31 cellular contexts compared by ENCODE assay signal in the genomic region with DNA sequence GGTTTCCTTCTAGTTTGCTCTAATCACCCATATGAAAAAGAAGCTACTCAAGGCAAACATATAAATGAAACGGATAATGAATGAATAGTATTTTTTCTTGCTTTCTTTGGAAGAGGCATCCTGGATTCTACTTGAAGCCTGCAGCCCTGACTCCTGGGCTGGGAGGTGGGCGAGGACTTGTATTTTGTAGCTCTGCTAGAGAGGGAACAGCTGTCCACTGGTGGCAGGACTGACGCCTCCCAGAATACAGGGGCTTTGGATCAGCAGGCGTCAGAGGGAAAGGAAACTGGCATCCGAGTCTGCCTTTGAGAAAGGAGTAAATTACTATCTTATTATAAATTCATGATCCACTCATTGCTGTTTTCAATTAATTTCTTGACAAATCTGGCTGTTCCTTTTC. TPM values are rescaled to one million over a fixed set of nuclear protein-coding genes. Genes with fewer than 3 reads are reported as not detected.
DNase-seq lines count a peak whose midpoint lies in the region; ATAC-seq and TF ChIP-seq lines count a peak whose summit lies in the region.
"Had no signal": no experiment of that assay in that cellular context is flagged by ENCODE, and none has a peak within 500 bp of the region (broad histone marks: within the 10 kb centered on the region; RNA-seq: fewer than 3 reads in every experiment).

No MANE protein-coding gene starts in this region.

- no peak for ATAC-seq in HG02973 (IDR thresholded peaks at IDR 0.05; ENCODE audit: unreplicated experiment)
- ATAC-seq in WTC11, result no peak
- ATAC-seq: activated CD8-positive, alpha-beta memory T cell treated with anti-CD3 and anti-CD28 coated beads, Interleukin-2, amount 10 ng/mL, durations not matched to agents 7 days and 5 days; foreskin keratinocyte; mucosa of descending colon; natural killer cell treated with Interleukin-12 subunit alpha and Interleukin-12 subunit beta and Interleukin-15 and Interleukin-18, amount 100 ng/mL, for 72 hours had no signal

- H3K9me3 ChIP-seq in A673 (ENCODE audit: low read depth, low read length, poor library complexity, severe bottlenecking) (no peaks in the 10 kb centered on the region), left ventricle myocardium inferior (replicated peaks) (no peaks in the 10 kb centered on the region), sigmoid colon (no peaks in the 10 kb centered on the region)
- H3K9me3 ChIP-seq: esophagus squamous epithelium, mucosa of descending colon, pancreas, transverse colon had no signal

- peaks cover 8% of the 10 kb centered on the region for H3K4me1 Mint-ChIP-seq in WTC11

- TF ChIP-seq CTCF in A673 (conservative IDR thresholded peaks at IDR 0.05; ENCODE audit: low read depth, low read length), result no peak
- no peak for TF ChIP-seq CTCF in left ventricle myocardium inferior (IDR thresholded peaks at IDR 0.05; ENCODE audit: borderline replicate concordance)
- no peak for TF ChIP-seq CTCF in sigmoid colon (IDR thresholded peaks at IDR 0.05)
- TF ChIP-seq CTCF in WTC11 (IDR thresholded peaks at IDR 0.05), result no peak

- H3K36me3 ChIP-seq in A673 (ENCODE audit: insufficient read depth, low read length, poor library complexity, severe bottlenecking), result no peaks in the 10 kb centered on the region
- no peaks in the 10 kb centered on the region for H3K36me3 ChIP-seq in left ventricle myocardium inferior
- no peaks in the 10 kb centered on the region for H3K36me3 ChIP-seq in sigmoid colon
- H3K36me3 ChIP-seq: BLaER1, esophagus squamous epithelium, MG63, pancreas, transverse colon had no signal

- no peaks in the 10 kb centered on the region for H3K27me3 Mint-ChIP-seq in WTC11 (ENCODE audit: low read depth)

- H3K27me3 ChIP-seq in A673 (replicated peaks; ENCODE audit: insufficient read depth, low read depth, low read length, poor library complexity) (peaks cover 52% of the 10 kb centered on the region), left ventricle myocardium inferior (ENCODE audit: low read depth) (no peaks in the 10 kb centered on the region), sigmoid colon (peaks cover 0 to 4% (median 0%) of the 10 kb centered on the region in 3 donors)
- H3K27me3 ChIP-seq: BLaER1, pancreas, transverse colon had no signal

- no peak overlapping the region for H3K27ac ChIP-seq in A673 (ENCODE audit: low read depth, low read length, poor library complexity, severe bottlenecking)
- H3K27ac ChIP-seq in left ventricle myocardium inferior (replicated peaks), result peak overlapping the region; percentile 58
- H3K27ac ChIP-seq in sigmoid colon, result no peak overlapping the region
- H3K27ac ChIP-seq: BLaER1, foreskin keratinocyte, pancreas, transverse colon had no signal

- no TSS peak for BruUV-seq in A673 (replicated peaks; lab: Mats Ljungman, UMichigan)

- POLR2A ChIA-PET in A673 (lab: Charles Lee; ENCODE audit: low non-redundant PET), result no interaction called here
- POLR2A ChIA-PET in WTC11 (lab: Charles Lee), result no interaction called here

- intact Hi-C loops in A673 (cut with micrococcal nuclease; ENCODE audit: unreplicated experiment) (no loop called here), left ventricle myocardium inferior (cut with micrococcal nuclease) (no loop called here), sigmoid colon (cut with DNase I) (no loop called here)

- peaks cover 18% of the 10 kb centered on the region for H3K9me3 Mint-ChIP-seq in WTC11
- H3K9me3 Mint-ChIP-seq: activated naive CD8-positive, alpha-beta T cell treated with anti-CD3 and anti-CD28 coated beads, Interleukin-2, amount 10 ng/mL, durations not matched to agents 7 days and 5 days; natural killer cell treated with Interleukin-12 subunit alpha and Interleukin-12 subunit beta and Interleukin-15 and Interleukin-18, amount 100 ng/mL, for 72 hours had no signal

- no peaks in the 10 kb centered on the region for H3K4me1 ChIP-seq in A673 (ENCODE audit: insufficient read depth, low read length, poor library complexity, severe bottlenecking)
- H3K4me1 ChIP-seq in left ventricle myocardium inferior, result peaks cover 16% of the 10 kb centered on the region
- no peaks in the 10 kb centered on the region for H3K4me1 ChIP-seq in sigmoid colon
- H3K4me1 ChIP-seq: foreskin keratinocyte, pancreas, transverse colon had no signal

- CTCF ChIA-PET in A673 (lab: Charles Lee), result no interaction called here
- CTCF ChIA-PET in WTC11 (lab: Charles Lee), result interaction anchor here (0.6 to 1.6 kb wide), 5 partner anchors 13 to 295 kb away, joined by 3 to 6 read pairs (median 4); no protein-coding TSS in a partner anchor

- no peak overlapping the region for H3K4me3 Mint-ChIP-seq in WTC11
- H3K4me3 Mint-ChIP-seq: activated CD8-positive, alpha-beta memory T cell treated with anti-CD3 and anti-CD28 coated beads, Interleukin-2, amount 10 ng/mL, durations not matched to agents 7 days and 5 days; activated naive CD8-positive, alpha-beta T cell treated with anti-CD3 and anti-CD28 coated beads, Interleukin-2, amount 10 ng/mL, durations not matched to agents 7 days and 5 days; natural killer cell treated with Interleukin-12 subunit alpha and Interleukin-12 subunit beta and Interleukin-15 and Interleukin-18, amount 100 ng/mL, for 72 hours had no signal

- WGBS in sigmoid colon, 2 donors, result 80 to 81% methylated on average over 5 of the region's 5 CpGs

- peak; percentile 43 for DNase-seq in A673 (ENCODE audit: low spot score)
- peak; percentile 9 for DNase-seq in NCI-H524 treated with DMSO at 0.1 percent for 48 hours (lab: John Stamatoyannopoulos, UW)
- DNase-seq in left ventricle myocardium inferior, result no peak
- DNase-seq in sigmoid colon, result peak; percentile 55
- no peak for DNase-seq in WTC11 (ENCODE audit: low spot score)
- no peak for DNase-seq in HUDEP-2 (lab: John Stamatoyannopoulos, UW; ENCODE audit: unreplicated experiment in 76 of 76)
- DNase-seq: activated CD8-positive, alpha-beta memory T cell treated with anti-CD3 and anti-CD28 coated beads, Interleukin-2, amount 10 ng/mL, durations not matched to agents 7 days and 5 days; activated gamma-delta T cell treated with Interleukin-2 at 50 U/mL for 16 hours; activated naive CD8-positive, alpha-beta T cell treated with anti-CD3 and anti-CD28 coated beads, Interleukin-2, amount 10 ng/mL, durations not matched to agents 7 days and 5 days; activated T-cell treated with anti-CD3 and anti-CD28 coated beads, Interleukin-2, amount 50 U/mL, for 48 hours; esophagus squamous epithelium; foreskin keratinocyte; KBM-7; MG63; mucosa of descending colon; NCI-H1930; NCI-H2171 treated with DMSO at 0.1 percent for 48 hours; NCI-H69; retina; stimulated activated CD4-positive, alpha-beta T cell treated with anti-CD3 and anti-CD28 coated beads, Interleukin-12 subunit alpha, Interleukin-12 subunit beta, amount 100 ng/mL, for 4 hours; stimulated activated CD4-positive, alpha-beta T cell treated with anti-CD3 and anti-CD28 coated beads, Interleukin-4, amount 100 ng/mL, for 1 hour; T-helper 1 cell; transverse colon had no signal

- TF ChIP-seq EP300 in sigmoid colon (IDR thresholded peaks at IDR 0.05), result no peak

- H3K27ac Mint-ChIP-seq in WTC11, result no peak overlapping the region
- H3K27ac Mint-ChIP-seq: activated CD8-positive, alpha-beta memory T cell treated with anti-CD3 and anti-CD28 coated beads, Interleukin-2, amount 10 ng/mL, durations not matched to agents 7 days and 5 days; activated naive CD8-positive, alpha-beta T cell treated with anti-CD3 and anti-CD28 coated beads, Interleukin-2, amount 10 ng/mL, durations not matched to agents 7 days and 5 days; natural killer cell treated with Interleukin-12 subunit alpha and Interleukin-12 subunit beta and Interleukin-15 and Interleukin-18, amount 100 ng/mL, for 72 hours had no signal

- H3K4me3 ChIP-seq in A673 (ENCODE audit: low read depth, low read length, poor library complexity, severe bottlenecking) (no peak overlapping the region), left ventricle myocardium inferior (no peak overlapping the region), sigmoid colon (no peak overlapping the region)
- H3K4me3 ChIP-seq: BLaER1, esophagus squamous epithelium, MG63, mucosa of descending colon, pancreas, transverse colon had no signal

- H3K36me3 Mint-ChIP-seq in WTC11, result peaks cover 14% of the 10 kb centered on the region
- H3K36me3 Mint-ChIP-seq: activated CD8-positive, alpha-beta memory T cell treated with anti-CD3 and anti-CD28 coated beads, Interleukin-2, amount 10 ng/mL, durations not matched to agents 7 days and 5 days; activated naive CD8-positive, alpha-beta T cell treated with anti-CD3 and anti-CD28 coated beads, Interleukin-2, amount 10 ng/mL, durations not matched to agents 7 days and 5 days; natural killer cell treated with Interleukin-12 subunit alpha and Interleukin-12 subunit beta and Interleukin-15 and Interleukin-18, amount 100 ng/mL, for 72 hours had no signal

- no peak for TF ChIP-seq POLR2A in sigmoid colon (IDR thresholded peaks at IDR 0.05)

TF ChIP-seq in WTC11, 78 proteins besides CTCF, POLR2A, EP300 and RAD21 (continues in another document):
- TF ChIP-seq, protein P1, sequence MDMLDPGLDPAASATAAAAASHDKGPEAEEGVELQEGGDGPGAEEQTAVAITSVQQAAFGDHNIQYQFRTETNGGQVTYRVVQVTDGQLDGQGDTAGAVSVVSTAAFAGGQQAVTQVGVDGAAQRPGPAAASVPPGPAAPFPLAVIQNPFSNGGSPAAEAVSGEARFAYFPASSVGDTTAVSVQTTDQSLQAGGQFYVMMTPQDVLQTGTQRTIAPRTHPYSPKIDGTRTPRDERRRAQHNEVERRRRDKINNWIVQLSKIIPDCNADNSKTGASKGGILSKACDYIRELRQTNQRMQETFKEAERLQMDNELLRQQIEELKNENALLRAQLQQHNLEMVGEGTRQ (CRISPR knock-in tag; IDR thresholded peaks at IDR 0.05), result no peak
- no peak for TF ChIP-seq ZNF232 (CRISPR knock-in tag; IDR thresholded peaks at IDR 0.05)
- TF ChIP-seq ZNF396 (CRISPR knock-in tag; IDR thresholded peaks at IDR 0.05; ENCODE audit: borderline replicate concordance), result no peak
- TF ChIP-seq GTF2I (CRISPR knock-in tag; conservative IDR thresholded peaks at IDR 0.05), result no peak
- no peak for TF ChIP-seq RORB (CRISPR knock-in tag; IDR thresholded peaks at IDR 0.05)
- no peak for TF ChIP-seq ZNF263 (CRISPR knock-in tag; IDR thresholded peaks at IDR 0.05; ENCODE audit: low read depth)
- TF ChIP-seq KAT7 (CRISPR knock-in tag; IDR thresholded peaks at IDR 0.05; ENCODE audit: borderline replicate concordance), result no peak
- TF ChIP-seq ZNF416 (CRISPR knock-in tag; IDR thresholded peaks at IDR 0.05), result no peak

RNA-seq across cellular contexts. Expression of a gene that starts 17.7 kb away (rescaled TPM):
- total RNA-seq in A673 (2021) (138 and 144 TPM in 2 replicates), left ventricle myocardium inferior (266 TPM), sigmoid colon (100 to 1,000 TPM in 2 of 4 donors, 10 to 100 TPM in 2; 61.2 to 117 (median 91.4) TPM), WTC11 (2021) (76.0 to 106 TPM (median 93.0 TPM) in 3 replicates)
- 100 to 1,000 TPM; 249 to 543 (median 418) TPM for polyA plus RNA-seq in sigmoid colon

RNA-seq across cellular contexts. Expression of a gene that starts 25.8 kb away (rescaled TPM):
- total RNA-seq in A673 (2021) (not detected in 2 replicates), left ventricle myocardium inferior (not detected), sigmoid colon (1 to 10 TPM in 1 of 4 donors, not detected in 3; 3.2 TPM), WTC11 (2021) (not detected in 3 replicates)
- polyA plus RNA-seq in sigmoid colon, result under 1 TPM in 2 of 3 donors, not detected in 1; 0.09 to 0.46 TPM
- total RNA-seq: activated CD8-positive, alpha-beta memory T cell treated with anti-CD3 and anti-CD28 coated beads, Interleukin-2, amount 10 ng/mL, durations not matched to agents 7 days and 5 days; activated naive CD8-positive, alpha-beta T cell treated with anti-CD3 and anti-CD28 coated beads, Interleukin-2, amount 10 ng/mL, durations not matched to agents 7 days and 5 days; astrocyte; chondrocyte; foreskin keratinocyte; lung microvascular endothelial cell; mucosa of descending colon; SK-MEL-5; transverse colon had no signal
- polyA plus RNA-seq: foreskin keratinocyte had no signal

RNA-seq across cellular contexts. Expression of a gene that starts 34.4 kb away (rescaled TPM):
- total RNA-seq in A673 (2021) (0.48 and 0.60 TPM in 2 replicates), left ventricle myocardium inferior (3.3 TPM), sigmoid colon (10 to 100 TPM in 1 of 4 donors, 1 to 10 TPM in 3; 3.7 to 10.2 (median 7.5) TPM), WTC11 (2021) (0.11 to 0.30 TPM (median 0.28 TPM) in 3 replicates)
- 1 to 10 TPM in 2 of 3 donors, not detected in 1; 1.6 to 3.0 TPM for polyA plus RNA-seq in sigmoid colon

Comparison
In these comparisons a context has a peak if more than half of its experiments do, and no peak if none do; other contexts are left out.
1. DNase-seq: peak in A673 (single experiment), NCI-H524 treated with DMSO at 0.1 percent for 48 hours (single experiment) and sigmoid colon (single experiment); none in left ventricle myocardium inferior (single experiment), WTC11 (single experiment) and HUDEP-2 (0 of 76).